ENCODE assay signal across 24 cellular contexts in genomic region chr5:136056336-136056735, GRCh38. TPM values are rescaled to one million over a fixed set of nuclear protein-coding genes. Genes with fewer than 3 reads are reported as not detected.
A peak's percentile ranks its signal among the peaks of the same experiment; 100 is the strongest.
DNase-seq lines count a peak whose midpoint lies in the region; ATAC-seq and TF ChIP-seq lines count a peak whose summit lies in the region.
"Had no signal": no experiment of that assay in that cellular context is flagged by ENCODE, and none has a peak within 500 bp of the region (broad histone marks: within the 10 kb centered on the region; RNA-seq: fewer than 3 reads in every experiment).

No MANE protein-coding gene starts in this region.

- no peak overlapping the region for H3K4me3 Mint-ChIP-seq in dendritic cell treated with granulocyte-macrophage colony-stimulating factor and Interleukin-4, amounts not matched to agents 40 ng/mL and 50 ng/mL, for 4 days
- H3K4me3 Mint-ChIP-seq in nephron: no peak overlapping the region
- H3K4me3 Mint-ChIP-seq: activated B cell treated with CpG ODN at 0.5 μM for 24 hours; activated naive CD8-positive, alpha-beta T cell treated with anti-CD3 and anti-CD28 coated beads, Interleukin-2, amount 10 ng/mL, durations not matched to agents 7 days and 5 days had no signal

- H3K27me3 ChIP-seq in heart right ventricle: no peaks in the 10 kb centered on the region
- no peaks in the 10 kb centered on the region for H3K27me3 ChIP-seq in vagina
- H3K27me3 ChIP-seq: BE2C, body of pancreas, suprapubic skin had no signal

- H3K4me1 Mint-ChIP-seq in dendritic cell treated with granulocyte-macrophage colony-stimulating factor and Interleukin-4, amounts not matched to agents 40 ng/mL and 50 ng/mL, for 4 days (ENCODE audit: low read depth): peaks cover 57% of the 10 kb centered on the region
- H3K4me1 Mint-ChIP-seq in nephron: peaks cover 75% of the 10 kb centered on the region
- H3K4me1 Mint-ChIP-seq: activated B cell treated with CpG ODN at 0.5 μM for 24 hours; activated naive CD8-positive, alpha-beta T cell treated with anti-CD3 and anti-CD28 coated beads, Interleukin-2, amount 10 ng/mL, durations not matched to agents 7 days and 5 days had no signal

- no peak for ATAC-seq in heart right ventricle
- ATAC-seq in GM21619 (IDR thresholded peaks at IDR 0.05; ENCODE audit: unreplicated experiment): no peak
- ATAC-seq: body of pancreas, GM12878, left cardiac atrium had no signal

- DNase-seq in cardiac septum (ENCODE audit: low spot score): peak; percentile 17
- DNase-seq in heart right ventricle: no peak
- DNase-seq in vagina (ENCODE audit: extremely low spot score in 2 of 2): no peak
- DNase-seq in NCI-H1092 treated with DMSO at 0.1 percent for 48 hours (lab: John Stamatoyannopoulos, UW): no peak
- DNase-seq in SHP77 treated with DMSO at 0.1 percent for 48 hours (lab: John Stamatoyannopoulos, UW): no peak
- DNase-seq: activated B cell treated with CpG ODN at 0.5 μM for 24 hours; activated CD4-positive, alpha-beta T cell treated with anti-CD3 and anti-CD28 coated beads, Interleukin-2, amount 50 U/mL, for 4 hours; activated effector memory CD4-positive, alpha-beta T cell treated with Interleukin-2 at 50 U/mL for 16 hours; activated naive CD8-positive, alpha-beta T cell treated with anti-CD3 and anti-CD28 coated beads, Interleukin-2, amount 10 ng/mL, durations not matched to agents 7 days and 5 days; BE2C; body of pancreas; COR-L47; DND-41; left cardiac atrium; midbrain; NCI-H1436; NCI-H2107; T-helper 9 cell had no signal

- H3K27me3 Mint-ChIP-seq in dendritic cell treated with granulocyte-macrophage colony-stimulating factor and Interleukin-4, amounts not matched to agents 40 ng/mL and 50 ng/mL, for 4 days: no peaks in the 10 kb centered on the region
- H3K27me3 Mint-ChIP-seq in nephron (ENCODE audit: low read depth): peaks cover 8% of the 10 kb centered on the region

- 89 to 93% methylated on average over 5 of the region's 5 CpGs for WGBS in heart right ventricle, 2 donors

- no peaks in the 10 kb centered on the region for H3K9me3 Mint-ChIP-seq in dendritic cell treated with granulocyte-macrophage colony-stimulating factor and Interleukin-4, amounts not matched to agents 40 ng/mL and 50 ng/mL, for 4 days
- no peaks in the 10 kb centered on the region for H3K9me3 Mint-ChIP-seq in nephron
- H3K9me3 Mint-ChIP-seq: activated B cell treated with CpG ODN at 0.5 μM for 24 hours; activated naive CD8-positive, alpha-beta T cell treated with anti-CD3 and anti-CD28 coated beads, Interleukin-2, amount 10 ng/mL, durations not matched to agents 7 days and 5 days had no signal

- H3K4me1 ChIP-seq in heart right ventricle: peaks cover 0 to 49% (median 39%) of the 10 kb centered on the region in 9 donors
- H3K4me1 ChIP-seq in vagina: peaks cover 49% of the 10 kb centered on the region
- H3K4me1 ChIP-seq: body of pancreas had no signal

- TF ChIP-seq CTCF in heart right ventricle (IDR thresholded peaks at IDR 0.05) (no peak), nephron (IDR thresholded peaks at IDR 0.05; ENCODE audit: unreplicated experiment in 3 of 3) (no peak), vagina (IDR thresholded peaks at IDR 0.05) (no peak)

- peak overlapping the region; percentile 37 for H3K27ac Mint-ChIP-seq in dendritic cell treated with granulocyte-macrophage colony-stimulating factor and Interleukin-4, amounts not matched to agents 40 ng/mL and 50 ng/mL, for 4 days
- peak overlapping the region; percentile 91 to 95 (median 92) for H3K27ac Mint-ChIP-seq in nephron
- H3K27ac Mint-ChIP-seq: activated B cell treated with CpG ODN at 0.5 μM for 24 hours; activated naive CD8-positive, alpha-beta T cell treated with anti-CD3 and anti-CD28 coated beads, Interleukin-2, amount 10 ng/mL, durations not matched to agents 7 days and 5 days had no signal

- intact Hi-C loops in cardiac septum (cut with DNase I): no loop called here
- intact Hi-C loops in heart right ventricle (cut with DNase I): loop anchor here in 2 of 10 donors (5.0 kb wide), 2 partner anchors 34 to 109 kb away; no protein-coding TSS in a partner anchor
- intact Hi-C loops in dendritic cell treated with granulocyte-macrophage colony-stimulating factor and Interleukin-4, amounts not matched to agents 40 ng/mL and 50 ng/mL, for 4 days (cut with micrococcal nuclease): no loop called here
- intact Hi-C loops in vagina (cut with DNase I): no loop called here

- H3K27ac ChIP-seq in heart right ventricle (peak overlapping the region in 3 of 10 donors; percentile 28 to 72 (median 42)), vagina (peak overlapping the region; percentile 59)
- H3K27ac ChIP-seq: body of pancreas, HL-60, suprapubic skin had no signal

- H3K4me3 ChIP-seq in heart right ventricle: no peak overlapping the region
- H3K4me3 ChIP-seq in vagina: no peak overlapping the region
- H3K4me3 ChIP-seq: body of pancreas, GM12878, suprapubic skin had no signal

- H3K36me3 ChIP-seq in heart right ventricle (peaks cover 0 to 100% (median 4%) of the 10 kb centered on the region in 9 donors), vagina (no peaks in the 10 kb centered on the region)
- H3K36me3 ChIP-seq: BE2C had no signal

- peaks cover 100% of the 10 kb centered on the region for H3K36me3 Mint-ChIP-seq in dendritic cell treated with granulocyte-macrophage colony-stimulating factor and Interleukin-4, amounts not matched to agents 40 ng/mL and 50 ng/mL, for 4 days (ENCODE audit: low read depth)
- H3K36me3 Mint-ChIP-seq in nephron (ENCODE audit: low read depth): peaks cover 54% of the 10 kb centered on the region
- H3K36me3 Mint-ChIP-seq: activated naive CD8-positive, alpha-beta T cell treated with anti-CD3 and anti-CD28 coated beads, Interleukin-2, amount 10 ng/mL, durations not matched to agents 7 days and 5 days had no signal

- TF ChIP-seq POLR2A in vagina (IDR thresholded peaks at IDR 0.05): no peak

- H3K9me3 ChIP-seq in heart right ventricle (no peaks in the 10 kb centered on the region), vagina (no peaks in the 10 kb centered on the region)
- H3K9me3 ChIP-seq: BE2C, body of pancreas, suprapubic skin had no signal

RNA-seq across cellular contexts. Expression of gene TGFBI, which starts 27.5 kb away (rescaled TPM):
- 46.9 TPM for total RNA-seq in cardiac septum
- 100 to 1,000 TPM in 1 of 10 donors, 10 to 100 TPM in 9; 29.6 to 137 (median 46.2) TPM for total RNA-seq in heart right ventricle
- polyA plus RNA-seq in heart right ventricle: 10 to 100 TPM; 65.5 to 69.9 TPM
- total RNA-seq in vagina: 43.2 TPM
